20 cellular contexts compared by ENCODE assay signal in the genomic region with DNA sequence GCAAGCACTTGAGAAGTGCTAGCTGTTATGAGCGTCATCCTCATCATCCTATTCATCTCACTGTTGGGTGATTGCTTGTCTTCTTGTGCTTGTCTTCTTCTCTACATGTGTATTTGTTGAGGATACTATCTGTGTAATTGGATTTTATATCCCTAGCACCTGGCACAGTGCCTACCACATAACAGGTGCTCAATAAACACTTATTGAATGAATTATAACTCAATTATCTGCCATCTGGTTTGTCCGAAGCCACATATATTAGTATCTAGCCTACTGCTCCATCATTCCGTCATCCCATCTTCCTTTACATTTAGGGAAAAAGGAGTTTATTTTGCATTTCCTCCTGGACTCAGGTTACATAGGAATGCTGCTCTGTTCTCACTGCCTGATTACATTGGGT.
"Had no signal": no experiment of that assay in that cellular context is flagged by ENCODE, and none has a peak within 500 bp of the region (broad histone marks: within the 10 kb centered on the region; RNA-seq: fewer than 3 reads in every experiment).

No MANE protein-coding gene starts in this region.

- DNase-seq: effector CD4-positive, alpha-beta T cell; endodermal cell; erythroblast; foreskin keratinocyte; kidney; left cardiac atrium; left ventricle myocardium inferior; lower lobe of right lung; nucleus accumbens; ovary; sigmoid colon; stimulated activated CD4-positive, alpha-beta T cell treated with anti-CD3 and anti-CD28 coated beads, Interleukin-2, amount 100 ng/mL, for 24 hours; stimulated activated CD4-positive, alpha-beta T cell treated with anti-CD3 and anti-CD28 coated beads, Interleukin-4, amount 100 ng/mL, for 4 hours; stimulated activated naive B cell treated with anti-CD40 and anti-IgM and Interleukin-4, amounts not matched to agents 10 μg/mL and 1 μg/mL and 100 μg/mL, for 72 hours; stimulated activated naive CD8-positive, alpha-beta T cell treated with anti-CD3 and anti-CD28 coated beads, Interleukin-15, amount 100 ng/mL, for 72 hours; testis; transverse colon had no signal

- H3K4me1 ChIP-seq: foreskin keratinocyte, left ventricle myocardium inferior, lower lobe of right lung, neural progenitor cell, right atrium auricular region, testis, transverse colon had no signal

- H3K27ac ChIP-seq: foreskin keratinocyte, left ventricle myocardium inferior, lower lobe of right lung, neural progenitor cell, ovary, right atrium auricular region, skin epidermis, testis had no signal

- H3K9ac ChIP-seq: neural progenitor cell had no signal

- H3K4me3 ChIP-seq: left ventricle myocardium inferior, lower lobe of right lung, neural progenitor cell, ovary, right atrium auricular region, sigmoid colon, skin epidermis, testis, transverse colon had no signal

- H3K4me2 ChIP-seq: neural progenitor cell had no signal

- H2AFZ ChIP-seq: neural progenitor cell had no signal

- H3K27me3 ChIP-seq: neural progenitor cell, ovary, right atrium auricular region, sigmoid colon, testis, transverse colon had no signal

- H3K9me3 ChIP-seq: left ventricle myocardium inferior, lower lobe of right lung, ovary, right atrium auricular region, sigmoid colon, testis, transverse colon had no signal

- H3K36me3 ChIP-seq: left ventricle myocardium inferior, lower lobe of right lung, neural progenitor cell, ovary, right atrium auricular region, sigmoid colon, transverse colon had no signal
